Comparison of ENCODE assay signal across 9 cellular contexts in the genomic region with DNA sequence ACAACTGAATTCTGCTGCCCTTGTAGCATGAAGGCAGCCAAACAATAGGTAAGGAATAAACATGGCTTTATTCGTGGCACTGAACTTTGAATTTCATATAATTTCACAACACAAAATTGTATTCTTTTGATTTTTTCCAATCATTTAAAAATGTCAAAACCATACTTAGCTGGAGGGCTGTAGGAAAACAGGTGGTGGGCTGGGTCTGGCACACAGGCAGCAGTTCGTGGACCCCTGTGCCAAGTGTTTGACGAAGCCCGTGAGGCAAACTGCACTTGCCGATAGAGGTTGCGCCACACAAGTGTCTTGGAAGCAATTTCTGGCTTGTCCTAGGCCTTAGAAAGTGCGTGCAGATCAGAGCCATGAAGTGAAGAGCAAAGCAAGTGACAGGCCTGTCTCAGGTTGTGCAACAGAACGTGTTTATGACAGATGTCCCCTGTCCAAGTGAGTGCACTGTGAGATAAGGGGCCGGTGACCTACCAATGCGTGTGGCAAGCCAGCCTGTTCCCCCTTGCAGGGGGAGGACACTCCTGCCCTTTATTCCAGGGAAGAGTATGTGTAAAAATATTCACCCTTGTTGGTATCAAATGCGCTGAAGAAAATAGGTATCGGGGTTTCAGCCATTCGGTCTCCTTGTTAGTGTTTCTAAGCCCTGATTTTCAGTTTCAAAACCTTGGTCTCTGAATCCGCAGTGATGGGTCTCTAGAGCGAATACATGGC. TPM values are rescaled to one million over a fixed set of nuclear protein-coding genes. Genes with fewer than 3 reads are reported as not detected.
DNase-seq lines count a peak whose midpoint lies in the region; ATAC-seq and TF ChIP-seq lines count a peak whose summit lies in the region.
"Had no signal": no experiment of that assay in that cellular context is flagged by ENCODE, and none has a peak within 500 bp of the region (broad histone marks: within the 10 kb centered on the region; RNA-seq: fewer than 3 reads in every experiment).

No MANE protein-coding gene starts in this region.

- H3K4me1 Mint-ChIP-seq in CD8-positive, alpha-beta T cell (ENCODE audit: low read depth), result peaks cover 38% of the 10 kb centered on the region
- peaks cover 32% of the 10 kb centered on the region for H3K4me1 Mint-ChIP-seq in activated naive CD4-positive, alpha-beta T cell treated with anti-CD3 and anti-CD28 coated beads, Interleukin-2, amount 50 U/mL, for 24 hours

- no peak for TF ChIP-seq POLR2A in prostate gland (IDR thresholded peaks at IDR 0.05)

- WGBS in prostate gland, result 19% methylated on average over 15 of the region's 15 CpGs

- CTCF ChIA-PET in CD8-positive, alpha-beta T cell (lab: Charles Lee), result no interaction called here

- TF ChIP-seq CTCF in CD8-positive, alpha-beta T cell (IDR thresholded peaks at IDR 0.05), result no peak
- TF ChIP-seq CTCF in GM20000 (IDR thresholded peaks at IDR 0.05; ENCODE audit: extremely low read depth, missing control alignments) (no peak), left ventricle myocardium inferior (IDR thresholded peaks at IDR 0.05; ENCODE audit: borderline replicate concordance) (no peak), prostate gland (IDR thresholded peaks at IDR 0.05) (no peak)

- peak in 3 of 7 experiments; percentile 8 to 52 (median 11) for DNase-seq in CD8-positive, alpha-beta T cell
- peak; percentile 59 for DNase-seq in GM20000 (ENCODE audit: low spot score)
- DNase-seq in NAMALWA (ENCODE audit: low spot score), result peak; percentile 75
- DNase-seq in left ventricle myocardium inferior, result peak; percentile 70
- peak; percentile 45 for DNase-seq in prostate gland (ENCODE audit: low spot score)
- DNase-seq in central memory CD4-positive, alpha-beta T cell, result no peak
- DNase-seq in NCI-H1436 (lab: John Stamatoyannopoulos, UW), result no peak

- H3K27me3 Mint-ChIP-seq in CD8-positive, alpha-beta T cell (ENCODE audit: low read depth), result no peaks in the 10 kb centered on the region
- no peaks in the 10 kb centered on the region for H3K27me3 Mint-ChIP-seq in activated naive CD4-positive, alpha-beta T cell treated with anti-CD3 and anti-CD28 coated beads, Interleukin-2, amount 50 U/mL, for 24 hours

- peak overlapping the region; percentile 58 for H3K27ac ChIP-seq in CD8-positive, alpha-beta T cell (ENCODE audit: low read depth, low read length)
- H3K27ac ChIP-seq in left ventricle myocardium inferior (replicated peaks) (peak overlapping the region; percentile 99), prostate gland (peak overlapping the region; percentile 86 to 90)

- POLR2A ChIA-PET in CD8-positive, alpha-beta T cell (lab: Charles Lee), result no interaction called here

- intact Hi-C loops in CD8-positive, alpha-beta T cell (cut with DNase I, micrococcal nuclease), result loop anchor here (2.0 to 5.0 kb wide), 3 partner anchors 134 to 366 kb away; partner anchors contain the start of gene GNPTAB (in 2 of the 2)
- intact Hi-C loops in left ventricle myocardium inferior (cut with micrococcal nuclease) (no loop called here), prostate gland (cut with DNase I) (loop anchor here (5.0 kb wide), 2 partner anchors 79 to 289 kb away; partner anchors contain the start of gene ARL1)

- peaks cover 9% of the 10 kb centered on the region for H3K36me3 Mint-ChIP-seq in CD8-positive, alpha-beta T cell
- H3K36me3 Mint-ChIP-seq in activated naive CD4-positive, alpha-beta T cell treated with anti-CD3 and anti-CD28 coated beads, Interleukin-2, amount 50 U/mL, for 24 hours, result no peaks in the 10 kb centered on the region

- H3K27ac Mint-ChIP-seq in CD8-positive, alpha-beta T cell, result peak overlapping the region; percentile 81
- H3K27ac Mint-ChIP-seq in activated naive CD4-positive, alpha-beta T cell treated with anti-CD3 and anti-CD28 coated beads, Interleukin-2, amount 50 U/mL, for 24 hours, result peak overlapping the region; percentile 10

- ATAC-seq in CD8-positive, alpha-beta T cell, result no peak

- H3K9me3 Mint-ChIP-seq in CD8-positive, alpha-beta T cell, result no peaks in the 10 kb centered on the region
- H3K9me3 Mint-ChIP-seq in activated naive CD4-positive, alpha-beta T cell treated with anti-CD3 and anti-CD28 coated beads, Interleukin-2, amount 50 U/mL, for 24 hours, result no peaks in the 10 kb centered on the region

- H3K4me3 Mint-ChIP-seq in CD8-positive, alpha-beta T cell, result peak overlapping the region; percentile 93
- H3K4me3 Mint-ChIP-seq in activated naive CD4-positive, alpha-beta T cell treated with anti-CD3 and anti-CD28 coated beads, Interleukin-2, amount 50 U/mL, for 24 hours, result peak overlapping the region; percentile 90

- H3K9me3 ChIP-seq in CD8-positive, alpha-beta T cell (ENCODE audit: low read length), result no peaks in the 10 kb centered on the region
- H3K9me3 ChIP-seq in left ventricle myocardium inferior (replicated peaks) (no peaks in the 10 kb centered on the region), prostate gland (no peaks in the 10 kb centered on the region)

- H3K36me3 ChIP-seq in CD8-positive, alpha-beta T cell (ENCODE audit: insufficient read depth, low read length), result no peaks in the 10 kb centered on the region
- H3K36me3 ChIP-seq in left ventricle myocardium inferior (no peaks in the 10 kb centered on the region), prostate gland (no peaks in the 10 kb centered on the region)

- H3K27me3 ChIP-seq in CD8-positive, alpha-beta T cell (ENCODE audit: insufficient read depth, low read length), result no peaks in the 10 kb centered on the region
- no peaks in the 10 kb centered on the region for H3K27me3 ChIP-seq in left ventricle myocardium inferior (ENCODE audit: low read depth)
- H3K27me3 ChIP-seq in prostate gland (replicated peaks; ENCODE audit: insufficient read depth), result no peaks in the 10 kb centered on the region

- H3K4me3 ChIP-seq in CD8-positive, alpha-beta T cell (ENCODE audit: low read depth, low read length), result peak overlapping the region; percentile 90
- H3K4me3 ChIP-seq in left ventricle myocardium inferior (peak overlapping the region; percentile 89), prostate gland (peak overlapping the region; percentile 83 to 91)

- peaks cover 18% of the 10 kb centered on the region for H3K4me1 ChIP-seq in CD8-positive, alpha-beta T cell (ENCODE audit: insufficient read depth, low read length)
- peaks cover 60% of the 10 kb centered on the region for H3K4me1 ChIP-seq in left ventricle myocardium inferior
- H3K4me1 ChIP-seq in prostate gland (replicated peaks), result no peaks in the 10 kb centered on the region

RNA-seq across cellular contexts. Expression of gene CHPT1, which starts 0.8 kb away (rescaled TPM):
- total RNA-seq in CD8-positive, alpha-beta T cell, result 10 to 100 TPM; 15.9 to 16.7 TPM
- total RNA-seq in left ventricle myocardium inferior (132 TPM), prostate gland (100 to 1,000 TPM; 106 to 129 TPM)

RNA-seq across cellular contexts. Expression of gene SYCP3, which starts 42.6 kb away (rescaled TPM):
- total RNA-seq in CD8-positive, alpha-beta T cell, result under 1 TPM; 0.27 to 0.39 TPM
- total RNA-seq in left ventricle myocardium inferior (not detected), prostate gland (10 to 100 TPM in 1 of 2 donors, not detected in 1; 14.0 TPM)
- total RNA-seq: RPMI7951 had no signal

Comparison
In these comparisons a context has a peak if more than half of its experiments do, and no peak if none do; other contexts are left out.
1. DNase-seq: peak in GM20000 (single experiment), NAMALWA (single experiment), left ventricle myocardium inferior (single experiment) and prostate gland (single experiment); none in central memory CD4-positive, alpha-beta T cell (single experiment) and NCI-H1436 (single experiment).
2. Peak in every context shown above with its lines, with median percentiles within 50 percentile points of each other: H3K27ac ChIP-seq and H3K4me3 ChIP-seq.